In the genomic region with DNA sequence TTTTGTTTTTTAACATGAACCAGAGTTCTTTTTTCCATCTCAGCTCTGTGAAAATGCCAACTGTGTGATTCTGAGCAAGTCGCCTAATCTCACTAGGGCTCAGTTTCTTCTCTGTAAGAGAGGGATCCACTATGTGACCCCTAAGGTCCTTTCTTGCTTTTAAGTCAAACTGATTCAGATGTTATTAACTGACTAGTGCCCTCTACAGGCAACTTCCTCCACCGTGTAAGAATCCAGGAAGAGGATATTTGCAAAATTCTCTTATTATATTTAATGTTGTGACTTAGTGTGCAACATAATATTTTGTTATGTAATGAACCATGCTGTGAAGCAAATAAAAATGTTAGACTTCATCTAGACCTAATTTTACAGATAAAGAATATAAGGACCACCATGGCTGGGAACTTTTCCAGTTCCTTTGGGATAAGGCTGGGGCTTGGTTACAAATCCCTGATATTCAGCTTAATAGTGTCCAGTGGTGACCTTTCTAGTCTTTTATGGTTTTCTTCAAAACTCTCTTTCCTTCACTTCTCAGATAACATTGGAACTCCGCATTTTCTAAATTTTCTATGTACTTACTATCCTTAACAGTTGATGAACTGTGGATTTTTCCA, we compare ENCODE assay signal across 8 cellular contexts.
A peak's percentile ranks its signal among the peaks of the same experiment; 100 is the strongest.
DNase-seq lines count a peak whose midpoint lies in the region; ATAC-seq and TF ChIP-seq lines count a peak whose summit lies in the region.

No MANE protein-coding gene starts in this region.

- no peaks in the 10 kb centered on the region for H3K27me3 ChIP-seq in SK-N-SH (ENCODE audit: insufficient read depth)
- H3K27me3 ChIP-seq in right lobe of liver = no peaks in the 10 kb centered on the region
- no peaks in the 10 kb centered on the region for H3K27me3 ChIP-seq in testis

- TF ChIP-seq CTCF in SK-N-SH (IDR thresholded peaks at IDR 0.05) = peak; percentile 81
- peak; percentile 66 to 70 (median 68) for TF ChIP-seq CTCF in right lobe of liver (IDR thresholded peaks at IDR 0.05)
- peak; percentile 3 to 69 (median 38) for TF ChIP-seq CTCF in testis (IDR thresholded peaks at IDR 0.05)

- no peak for TF ChIP-seq EP300 in SK-N-SH (IDR thresholded peaks at IDR 0.05; ENCODE audit: borderline replicate concordance in 1 of 2, low read depth in 1 of 2, low read length in 1 of 2)

- no peaks in the 10 kb centered on the region for H3K79me2 ChIP-seq in SK-N-SH (ENCODE audit: insufficient read depth)

- H3K4me3 Mint-ChIP-seq in activated CD8-positive, alpha-beta memory T cell treated with anti-CD3 and anti-CD28 coated beads, Interleukin-2, amount 10 ng/mL, durations not matched to agents 7 days and 5 days = no peak overlapping the region

- no peak overlapping the region for H3K27ac Mint-ChIP-seq in activated CD8-positive, alpha-beta memory T cell treated with anti-CD3 and anti-CD28 coated beads, Interleukin-2, amount 10 ng/mL, durations not matched to agents 7 days and 5 days

- TF ChIP-seq POLR2A in right lobe of liver (IDR thresholded peaks at IDR 0.05) (no peak), testis (IDR thresholded peaks at IDR 0.05) (no peak)

- no peaks in the 10 kb centered on the region for H3K36me3 Mint-ChIP-seq in activated CD8-positive, alpha-beta memory T cell treated with anti-CD3 and anti-CD28 coated beads, Interleukin-2, amount 10 ng/mL, durations not matched to agents 7 days and 5 days

- peaks cover 20% of the 10 kb centered on the region for H3K4me1 Mint-ChIP-seq in activated CD8-positive, alpha-beta memory T cell treated with anti-CD3 and anti-CD28 coated beads, Interleukin-2, amount 10 ng/mL, durations not matched to agents 7 days and 5 days

- WGBS in SK-N-SH (ENCODE audit: low lambda C conversion rate) = 12% methylated on average over 3 of the region's 3 CpGs
- 60% methylated on average over 3 of the region's 3 CpGs for WGBS in right lobe of liver (ENCODE audit: insufficient coverage, low coverage, low lambda C conversion rate, missing lambda C conversion rate)
- 33 to 47% methylated on average over 3 of the region's 3 CpGs for WGBS in testis, 2 donors

- H3K9ac ChIP-seq in SK-N-SH = no peak overlapping the region

- peak; percentile 79 for TF ChIP-seq RAD21 in SK-N-SH (IDR thresholded peaks at IDR 0.05; ENCODE audit: low read length)

- H3K27ac ChIP-seq in SK-N-SH (ENCODE audit: low read depth in 2 of 2, low read length in 1 of 2) = peak overlapping the region in 1 of 2 experiments; percentile 39; a peak in 2 of 4 replicates
- H3K27ac ChIP-seq in right lobe of liver = peak overlapping the region in 1 of 3 donors; percentile 16
- peak overlapping the region in 1 of 2 donors; percentile 26 for H3K27ac ChIP-seq in testis

- H3K36me3 ChIP-seq in SK-N-SH (replicated peaks in 1 of 2; ENCODE audit: control insufficient read depth in 1 of 2, insufficient read depth in 2 of 2, low read length in 1 of 2) (no peaks in the 10 kb centered on the region), right lobe of liver (no peaks in the 10 kb centered on the region), testis (ENCODE audit: low read depth, missing control alignments) (no peaks in the 10 kb centered on the region)

- H3K4me3 ChIP-seq in SK-N-SH (ENCODE audit: low read depth in 2 of 2, low read length in 1 of 2) (peak overlapping the region in 1 of 2 experiments; percentile 26; a peak in 1 of 4 replicates), right lobe of liver (no peak overlapping the region), testis (no peak overlapping the region)

- POLR2A ChIA-PET in SK-N-SH (lab: Yijun Ruan, JAX) = no interaction called here

- no peaks in the 10 kb centered on the region for H3F3A ChIP-seq in SK-N-SH (replicated peaks; ENCODE audit: insufficient read depth)

- CTCF ChIA-PET in activated CD8-positive, alpha-beta memory T cell treated with anti-CD3 and anti-CD28 coated beads, Interleukin-2, amount 10 ng/mL, durations not matched to agents 7 days and 5 days (lab: Charles Lee) = interaction anchor here (0.6 to 7.0 kb wide), 7 partner anchors 25 to 176 kb away, joined by 3 to 55 read pairs (median 5); no protein-coding TSS in a partner anchor
- CTCF ChIA-PET in SK-N-SH (lab: Yijun Ruan, JAX) = interaction anchor here (0.6 to 3.0 kb wide), 19 partner anchors 9 to 547 kb away, joined by 3 to 23 read pairs (median 4); no protein-coding TSS in a partner anchor

- peak; percentile 64 for DNase-seq in activated CD8-positive, alpha-beta memory T cell treated with anti-CD3 and anti-CD28 coated beads, Interleukin-2, amount 10 ng/mL, durations not matched to agents 7 days and 5 days
- no peak for DNase-seq in activated CD8-positive, alpha-beta memory T cell treated with anti-CD3 and anti-CD28 coated beads for 24 hours
- DNase-seq in SK-N-SH = peak; percentile 37
- DNase-seq in cerebellar cortex (ENCODE audit: low spot score) = peak; percentile 47
- DNase-seq in right lobe of liver = no peak
- peak; percentile 58 for DNase-seq in testis
- no peak for DNase-seq in effector CD8-positive, alpha-beta T cell (lab: John Stamatoyannopoulos, UW)

- H2AFZ ChIP-seq in SK-N-SH (ENCODE audit: low read depth) = no peak overlapping the region

- no peaks in the 10 kb centered on the region for H3K9me3 Mint-ChIP-seq in activated CD8-positive, alpha-beta memory T cell treated with anti-CD3 and anti-CD28 coated beads, Interleukin-2, amount 10 ng/mL, durations not matched to agents 7 days and 5 days (ENCODE audit: low read depth)

- peak; percentile 60 for ATAC-seq in activated CD8-positive, alpha-beta memory T cell treated with anti-CD3 and anti-CD28 coated beads, Interleukin-2, amount 10 ng/mL, durations not matched to agents 7 days and 5 days
- peak; percentile 61 for ATAC-seq in HG02943 (IDR thresholded peaks at IDR 0.05; ENCODE audit: low read depth, unreplicated experiment)
- peak; percentile 56 to 68 (median 64) for ATAC-seq in right lobe of liver

- H3K9me3 ChIP-seq in SK-N-SH (no peaks in the 10 kb centered on the region), right lobe of liver (no peaks in the 10 kb centered on the region), testis (no peaks in the 10 kb centered on the region)

- intact Hi-C loops in right lobe of liver (cut with DNase I) (no loop called here), testis (cut with DNase I; ENCODE audit: low total_unique reads) (no loop called here)

- no peak overlapping the region for H3K4me2 ChIP-seq in SK-N-SH

- peaks cover 0 to 5% of the 10 kb centered on the region in 2 experiments; a peak in 3 of 4 replicates for H3K4me1 ChIP-seq in SK-N-SH (ENCODE audit: control insufficient read depth in 1 of 2, insufficient read depth in 2 of 2, low read depth in 1 of 2, low read length in 1 of 2)
- peaks cover 0 to 31% (median 0%) of the 10 kb centered on the region in 4 donors for H3K4me1 ChIP-seq in right lobe of liver
- peaks cover 24% of the 10 kb centered on the region for H3K4me1 ChIP-seq in testis

- H4K20me1 ChIP-seq in SK-N-SH (ENCODE audit: insufficient read depth) = no peaks in the 10 kb centered on the region

- H3K9me2 ChIP-seq in SK-N-SH = no peaks in the 10 kb centered on the region

- no peaks in the 10 kb centered on the region for H3K27me3 Mint-ChIP-seq in activated CD8-positive, alpha-beta memory T cell treated with anti-CD3 and anti-CD28 coated beads, Interleukin-2, amount 10 ng/mL, durations not matched to agents 7 days and 5 days

TF ChIP-seq in SK-N-SH, 30 proteins besides CTCF, POLR2A, EP300 and RAD21:
- TF ChIP-seq ELF1 (IDR thresholded peaks at IDR 0.05) (no peak), SMC3 (IDR thresholded peaks at IDR 0.05; ENCODE audit: low read depth, low read length) (peak; percentile 52)

Comparison
In these comparisons a context has a peak if more than half of its experiments do, and no peak if none do; other contexts are left out.
1. DNase-seq: peak in activated CD8-positive, alpha-beta memory T cell treated with anti-CD3 and anti-CD28 coated beads, Interleukin-2, amount 10 ng/mL, durations not matched to agents 7 days and 5 days (single experiment), SK-N-SH (single experiment), cerebellar cortex (single experiment) and testis (single experiment); none in activated CD8-positive, alpha-beta memory T cell treated with anti-CD3 and anti-CD28 coated beads for 24 hours (single experiment), right lobe of liver (0 of 3) and effector CD8-positive, alpha-beta T cell (single experiment).
2. Peak in every context shown above with its lines, with median percentiles within 50 percentile points of each other: ATAC-seq and CTCF ChIP-seq.